In the genomic region with DNA sequence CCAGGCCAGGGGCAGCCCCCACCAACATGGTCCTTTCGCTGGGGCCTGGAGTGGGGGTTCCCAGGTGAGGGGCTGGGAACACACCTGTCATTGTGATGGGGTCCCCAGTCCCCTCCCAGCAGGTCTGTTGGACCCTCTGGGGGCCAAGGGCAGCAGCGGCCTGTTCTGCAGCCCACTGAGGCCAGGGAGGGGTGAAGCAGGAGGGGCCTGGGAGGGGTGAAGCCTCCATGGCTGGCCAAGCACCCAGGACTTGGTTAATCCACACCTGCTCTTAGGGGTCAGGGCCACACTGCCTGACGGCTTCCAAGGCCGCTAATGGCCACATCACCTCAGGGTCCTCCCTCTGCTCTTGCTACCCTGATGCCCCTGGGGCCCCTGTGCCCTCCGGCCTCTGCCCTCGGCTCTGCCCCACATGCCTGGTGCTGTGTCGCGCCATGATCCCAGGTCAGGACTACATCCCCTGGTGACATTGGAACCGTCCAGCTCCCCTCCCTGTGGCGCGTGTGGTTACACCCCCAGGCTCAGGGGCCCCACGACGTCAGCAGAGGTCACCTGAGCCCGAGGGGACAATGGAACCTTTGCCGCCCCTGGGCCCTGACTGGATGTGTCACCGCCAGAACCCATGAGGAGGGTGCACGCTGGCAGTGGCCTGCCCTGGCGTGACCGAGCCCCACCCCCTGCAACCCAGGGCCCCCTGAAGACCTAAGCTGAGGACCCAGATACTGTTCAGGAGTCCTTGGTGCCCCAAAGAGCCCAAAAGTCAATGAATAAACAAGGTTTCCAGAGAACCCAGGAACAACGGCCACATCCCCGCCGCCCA, we compare ENCODE assay signal across 15 cellular contexts. TPM values are rescaled to one million over a fixed set of nuclear protein-coding genes. Genes with fewer than 3 reads are reported as not detected.
DNase-seq lines count a peak whose midpoint lies in the region; ATAC-seq lines count a peak whose summit lies in the region.
"Had no signal": no experiment of that assay in that cellular context is flagged by ENCODE, and none has a peak within 500 bp of the region (broad histone marks: within the 10 kb centered on the region; RNA-seq: fewer than 3 reads in every experiment).

No MANE protein-coding gene starts in this region.

- no peak overlapping the region for H3K4me3 ChIP-seq in CD4-positive, CD25-positive, alpha-beta regulatory T cell (ENCODE audit: low read depth, low read length)
- no peak overlapping the region for H3K4me3 ChIP-seq in naive thymus-derived CD4-positive, alpha-beta T cell (ENCODE audit: low read length)
- H3K4me3 ChIP-seq: cardiac muscle cell, thoracic aorta had no signal

- ATAC-seq in CD4-positive, CD25-positive, alpha-beta regulatory T cell (ENCODE audit: low read depth in 2 of 2) = no peak
- ATAC-seq in naive thymus-derived CD4-positive, alpha-beta T cell = no peak

- intact Hi-C loops in naive thymus-derived CD4-positive, alpha-beta T cell (cut with micrococcal nuclease) = no loop called here

- H3K27ac Mint-ChIP-seq in CD4-positive, CD25-positive, alpha-beta regulatory T cell = peak overlapping the region in 2 of 3 donors; percentile 65 to 86
- peak overlapping the region; percentile 20 for H3K27ac Mint-ChIP-seq in activated naive CD8-positive, alpha-beta T cell treated with anti-CD3 and anti-CD28 coated beads for 36 hours
- peak overlapping the region in 8 of 9 donors; percentile 32 to 80 (median 56) for H3K27ac Mint-ChIP-seq in naive thymus-derived CD4-positive, alpha-beta T cell

- no peaks in the 10 kb centered on the region for H3K27me3 Mint-ChIP-seq in CD4-positive, CD25-positive, alpha-beta regulatory T cell
- H3K27me3 Mint-ChIP-seq in activated naive CD8-positive, alpha-beta T cell treated with anti-CD3 and anti-CD28 coated beads for 36 hours = no peaks in the 10 kb centered on the region
- no peaks in the 10 kb centered on the region for H3K27me3 Mint-ChIP-seq in naive thymus-derived CD4-positive, alpha-beta T cell

- no peaks in the 10 kb centered on the region for H3K36me3 ChIP-seq in CD4-positive, CD25-positive, alpha-beta regulatory T cell (ENCODE audit: control insufficient read depth, insufficient read depth, low read length)
- H3K36me3 ChIP-seq in naive thymus-derived CD4-positive, alpha-beta T cell (ENCODE audit: control insufficient read depth in 2 of 3, insufficient read depth in 3 of 3, low read length in 3 of 3) = no peaks in the 10 kb centered on the region
- H3K36me3 ChIP-seq: cardiac muscle cell, thoracic aorta had no signal

- CTCF ChIA-PET in naive thymus-derived CD4-positive, alpha-beta T cell (lab: Charles Lee) = no interaction called here

- peaks cover 10% of the 10 kb centered on the region for H3K4me1 ChIP-seq in CD4-positive, CD25-positive, alpha-beta regulatory T cell (ENCODE audit: control insufficient read depth, insufficient read depth, low read length, poor library complexity, severe bottlenecking)
- H3K4me1 ChIP-seq in naive thymus-derived CD4-positive, alpha-beta T cell (ENCODE audit: control insufficient read depth in 2 of 2, insufficient read depth in 2 of 2, low read length in 2 of 2) = no peaks in the 10 kb centered on the region

- no peak for DNase-seq in CD4-positive, CD25-positive, alpha-beta regulatory T cell
- DNase-seq in D341Med (ENCODE audit: low spot score) = peak; percentile 34
- DNase-seq in activated naive CD8-positive, alpha-beta T cell treated with anti-CD3 and anti-CD28 coated beads for 36 hours = no peak
- no peak for DNase-seq in naive thymus-derived CD4-positive, alpha-beta T cell
- no peak for DNase-seq in NCI-H446 (lab: John Stamatoyannopoulos, UW)
- DNase-seq in NCI-H2081 (lab: John Stamatoyannopoulos, UW) = no peak
- DNase-seq in stimulated activated naive CD4-positive, alpha-beta T cell treated with Interleukin-2 at 50 U/mL for 16 hours (lab: John Stamatoyannopoulos, UW) = no peak
- DNase-seq: activated gamma-delta T cell, IMR-90, kidney glomerular epithelial cell, NCI-H524 treated with DMSO at 0.1 percent for 48 hours had no signal

- no peaks in the 10 kb centered on the region for H3K36me3 Mint-ChIP-seq in CD4-positive, CD25-positive, alpha-beta regulatory T cell
- H3K36me3 Mint-ChIP-seq in activated naive CD8-positive, alpha-beta T cell treated with anti-CD3 and anti-CD28 coated beads for 36 hours = no peaks in the 10 kb centered on the region
- H3K36me3 Mint-ChIP-seq in naive thymus-derived CD4-positive, alpha-beta T cell = peaks cover 0 to 10% (median 0%) of the 10 kb centered on the region in 5 donors

- POLR2A ChIA-PET in naive thymus-derived CD4-positive, alpha-beta T cell (lab: Charles Lee) = no interaction called here

- no peaks in the 10 kb centered on the region for H3K9me3 ChIP-seq in CD4-positive, CD25-positive, alpha-beta regulatory T cell (ENCODE audit: control insufficient read depth in 2 of 2, low read length in 2 of 2)
- H3K9me3 ChIP-seq in naive thymus-derived CD4-positive, alpha-beta T cell (ENCODE audit: control insufficient read depth in 2 of 3, low read length in 3 of 3) = no peaks in the 10 kb centered on the region

- H3K4me1 Mint-ChIP-seq in CD4-positive, CD25-positive, alpha-beta regulatory T cell = peaks cover 0 to 8% (median 1%) of the 10 kb centered on the region in 4 donors
- peaks cover 7% of the 10 kb centered on the region for H3K4me1 Mint-ChIP-seq in activated naive CD8-positive, alpha-beta T cell treated with anti-CD3 and anti-CD28 coated beads for 36 hours
- H3K4me1 Mint-ChIP-seq in naive thymus-derived CD4-positive, alpha-beta T cell = peaks cover 0 to 11% (median 0%) of the 10 kb centered on the region in 7 donors

- H3K27me3 ChIP-seq in CD4-positive, CD25-positive, alpha-beta regulatory T cell (ENCODE audit: control insufficient read depth, insufficient read depth, low read length) = no peaks in the 10 kb centered on the region
- H3K27me3 ChIP-seq in naive thymus-derived CD4-positive, alpha-beta T cell (ENCODE audit: control insufficient read depth in 2 of 2, insufficient read depth in 2 of 2, low read length in 2 of 2) = no peaks in the 10 kb centered on the region

- peak overlapping the region; percentile 41 for H3K27ac ChIP-seq in CD4-positive, CD25-positive, alpha-beta regulatory T cell (ENCODE audit: insufficient read depth, low read length, poor library complexity, severe bottlenecking)
- H3K27ac ChIP-seq in naive thymus-derived CD4-positive, alpha-beta T cell (ENCODE audit: low read depth, low read length) = peak overlapping the region; percentile 2
- H3K27ac ChIP-seq: cardiac muscle cell, thoracic aorta had no signal

- peaks cover 0 to 5% (median 0%) of the 10 kb centered on the region in 7 donors for H3K9me3 Mint-ChIP-seq in CD4-positive, CD25-positive, alpha-beta regulatory T cell
- peaks cover 4% of the 10 kb centered on the region for H3K9me3 Mint-ChIP-seq in activated naive CD8-positive, alpha-beta T cell treated with anti-CD3 and anti-CD28 coated beads for 36 hours
- H3K9me3 Mint-ChIP-seq in naive thymus-derived CD4-positive, alpha-beta T cell = peaks cover 0 to 11% (median 7%) of the 10 kb centered on the region in 11 donors

- peak overlapping the region; percentile 69 to 91 (median 78) for H3K4me3 Mint-ChIP-seq in CD4-positive, CD25-positive, alpha-beta regulatory T cell
- H3K4me3 Mint-ChIP-seq in activated naive CD8-positive, alpha-beta T cell treated with anti-CD3 and anti-CD28 coated beads for 36 hours = peak overlapping the region; percentile 22
- H3K4me3 Mint-ChIP-seq in naive thymus-derived CD4-positive, alpha-beta T cell = peak overlapping the region; percentile 44 to 75 (median 54)

RNA-seq across cellular contexts. Expression of a gene that starts 7.0 kb away (rescaled TPM):
- total RNA-seq in CD4-positive, CD25-positive, alpha-beta regulatory T cell = 47.8 TPM
- 10 to 100 TPM; 17.4 to 54.5 (median 25.2) TPM for polyA plus RNA-seq in CD4-positive, CD25-positive, alpha-beta regulatory T cell
- total RNA-seq in activated naive CD8-positive, alpha-beta T cell treated with anti-CD3 and anti-CD28 coated beads for 36 hours = 10 to 100 TPM; 52.5 to 53.3 TPM
- 10 to 100 TPM in 2 of 5 experiments, 1 to 10 TPM in 1, not detected in 2; 2.6 to 81.7 (median 12.6) TPM for total RNA-seq in naive thymus-derived CD4-positive, alpha-beta T cell
- under 1 TPM in 1 of 2 donors, not detected in 1; 0.32 TPM for polyA plus RNA-seq in naive thymus-derived CD4-positive, alpha-beta T cell
- total RNA-seq: cardiac muscle cell, RPMI7951 had no signal
- polyA plus RNA-seq: neural cell had no signal

RNA-seq across cellular contexts. Expression of a gene that starts 14.6 kb away (rescaled TPM):
- total RNA-seq in CD4-positive, CD25-positive, alpha-beta regulatory T cell = 65.8 TPM
- polyA plus RNA-seq in CD4-positive, CD25-positive, alpha-beta regulatory T cell = 10 to 100 TPM; 19.0 to 50.2 (median 32.2) TPM
- total RNA-seq in activated naive CD8-positive, alpha-beta T cell treated with anti-CD3 and anti-CD28 coated beads for 36 hours = 100 to 1,000 TPM; 110 to 111 TPM
- 100 to 1,000 TPM in 1 of 5 experiments, 10 to 100 TPM in 1, 1 to 10 TPM in 2, under 1 TPM in 1; 0.49 to 192 (median 7.8) TPM for total RNA-seq in naive thymus-derived CD4-positive, alpha-beta T cell
- 1 to 10 TPM; 1.4 to 1.5 TPM for polyA plus RNA-seq in naive thymus-derived CD4-positive, alpha-beta T cell
- total RNA-seq: cardiac muscle cell, IMR-90, RPMI7951 had no signal
- polyA plus RNA-seq: cardiac muscle cell, neural cell had no signal

RNA-seq across cellular contexts. Expression of a gene that starts 25.7 kb away (rescaled TPM):
- not detected for total RNA-seq in CD4-positive, CD25-positive, alpha-beta regulatory T cell
- not detected for polyA plus RNA-seq in CD4-positive, CD25-positive, alpha-beta regulatory T cell
- total RNA-seq in activated naive CD8-positive, alpha-beta T cell treated with anti-CD3 and anti-CD28 coated beads for 36 hours = not detected
- total RNA-seq in naive thymus-derived CD4-positive, alpha-beta T cell = under 1 TPM in 2 of 5 experiments, not detected in 3; 0.58 to 0.80 TPM
- polyA plus RNA-seq in naive thymus-derived CD4-positive, alpha-beta T cell = not detected
- total RNA-seq: cardiac muscle cell, IMR-90, RPMI7951, thoracic aorta had no signal
- polyA plus RNA-seq: IMR-90, neural cell had no signal

RNA-seq across cellular contexts. Expression of a gene that starts 32.5 kb away (rescaled TPM):
- 165 TPM for total RNA-seq in CD4-positive, CD25-positive, alpha-beta regulatory T cell
- 100 to 1,000 TPM in 2 of 4 donors, 10 to 100 TPM in 2; 70.3 to 113 (median 91.6) TPM for polyA plus RNA-seq in CD4-positive, CD25-positive, alpha-beta regulatory T cell
- 10 to 100 TPM; 85.9 to 95.9 TPM for total RNA-seq in activated naive CD8-positive, alpha-beta T cell treated with anti-CD3 and anti-CD28 coated beads for 36 hours
- 100 to 1,000 TPM in 4 of 5 experiments, 10 to 100 TPM in 1; 75.8 to 124 (median 110) TPM for total RNA-seq in naive thymus-derived CD4-positive, alpha-beta T cell
- polyA plus RNA-seq in naive thymus-derived CD4-positive, alpha-beta T cell = 10 to 100 TPM; 74.8 to 90.7 TPM

RNA-seq across cellular contexts. Expression of a gene that starts 32.7 kb away (rescaled TPM):
- total RNA-seq in CD4-positive, CD25-positive, alpha-beta regulatory T cell = 10.0 TPM
- polyA plus RNA-seq in CD4-positive, CD25-positive, alpha-beta regulatory T cell = 10 to 100 TPM in 1 of 4 donors, 1 to 10 TPM in 3; 4.0 to 11.5 (median 7.3) TPM
- 10 to 100 TPM; 17.5 to 18.9 TPM for total RNA-seq in activated naive CD8-positive, alpha-beta T cell treated with anti-CD3 and anti-CD28 coated beads for 36 hours
- 10 to 100 TPM; 10.9 to 29.0 (median 22.8) TPM for total RNA-seq in naive thymus-derived CD4-positive, alpha-beta T cell
- polyA plus RNA-seq in naive thymus-derived CD4-positive, alpha-beta T cell = 10 to 100 TPM in 1 of 2 donors, 1 to 10 TPM in 1; 7.2 to 12.7 TPM

Comparison
In these comparisons a context has a peak if more than half of its experiments do, and no peak if none do; other contexts are left out.
1. H3K27ac Mint-ChIP-seq: peak in every context shown above with its lines; median percentile 76 in CD4-positive, CD25-positive, alpha-beta regulatory T cell; 56 in naive thymus-derived CD4-positive, alpha-beta T cell; 20 in activated naive CD8-positive, alpha-beta T cell treated with anti-CD3 and anti-CD28 coated beads for 36 hours.
2. H3K4me3 Mint-ChIP-seq: peak in every context shown above with its lines; median percentile 78 in CD4-positive, CD25-positive, alpha-beta regulatory T cell; 54 in naive thymus-derived CD4-positive, alpha-beta T cell; 22 in activated naive CD8-positive, alpha-beta T cell treated with anti-CD3 and anti-CD28 coated beads for 36 hours.